4 cellular contexts compared by ENCODE assay signal in the genomic region with DNA sequence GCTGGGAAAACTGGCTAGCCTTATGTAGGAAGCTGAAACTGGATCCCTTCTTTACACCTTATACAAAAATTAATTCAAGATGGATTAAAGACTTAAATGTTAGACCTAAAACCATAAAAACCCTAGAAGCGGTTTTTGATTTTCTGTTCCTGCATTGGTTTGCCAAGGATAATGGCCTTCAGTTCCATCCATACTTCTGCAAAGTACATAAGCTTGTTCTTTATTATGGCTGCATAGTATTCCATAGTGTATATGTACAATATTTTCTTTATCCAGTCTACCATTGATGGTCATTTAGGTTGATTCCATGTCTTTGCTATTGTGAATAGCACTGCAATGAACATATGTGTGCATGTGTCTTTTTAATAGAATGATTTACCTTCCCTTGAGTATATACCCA. TPM values are rescaled to one million over a fixed set of nuclear protein-coding genes. Genes with fewer than 3 reads are reported as not detected.
"Had no signal": no experiment of that assay in that cellular context is flagged by ENCODE, and none has a peak within 500 bp of the region (broad histone marks: within the 10 kb centered on the region; RNA-seq: fewer than 3 reads in every experiment).

No MANE protein-coding gene starts in this region.

RNA-seq across cellular contexts. Expression of gene PF4, which starts 22.8 kb away (rescaled TPM):
- total RNA-seq: HepG2, HT1080, IMR-90 had no signal
- polyA plus RNA-seq: HepG2, IMR-90 had no signal

RNA-seq across cellular contexts. Expression of gene PPBP, which starts 28.9 kb away (rescaled TPM):
- total RNA-seq: HepG2, HT-29, HT1080, IMR-90 had no signal
- polyA plus RNA-seq: HepG2, IMR-90 had no signal

RNA-seq across cellular contexts. Expression of gene CXCL5, which starts 39.4 kb away (rescaled TPM):
- total RNA-seq: HepG2, HT-29, IMR-90 had no signal
- polyA plus RNA-seq: HepG2 had no signal
